ENCODE assay signal across 30 cellular contexts in the genomic region with DNA sequence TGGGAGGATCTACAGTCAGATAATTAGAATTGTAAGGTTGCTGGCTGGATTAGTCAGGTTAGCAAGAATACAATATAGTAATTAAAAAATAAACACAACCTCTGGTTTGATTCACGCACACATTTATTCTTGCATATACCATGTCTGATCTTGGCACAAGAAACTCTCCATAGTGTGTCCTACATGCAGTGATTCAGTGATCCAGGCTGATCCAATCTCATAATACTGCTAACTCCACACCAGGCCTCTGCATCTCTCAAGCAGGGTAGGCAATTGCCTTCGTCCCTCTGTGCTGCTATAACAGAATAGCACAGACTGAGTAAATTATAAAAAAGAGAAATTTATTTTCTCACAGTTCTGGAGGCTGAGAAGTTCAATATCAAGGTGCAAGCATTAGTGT.
"Had no signal": no experiment of that assay in that cellular context is flagged by ENCODE, and none has a peak within 500 bp of the region (broad histone marks: within the 10 kb centered on the region; RNA-seq: fewer than 3 reads in every experiment).

No MANE protein-coding gene starts in this region.

- H2AFZ ChIP-seq: hepatocyte had no signal

- H3K4me3 ChIP-seq: adrenal gland, ascending aorta, breast epithelium, cardiac muscle cell, coronary artery, dorsolateral prefrontal cortex, esophagus muscularis mucosa, gastrocnemius medialis, heart right ventricle, hepatocyte had no signal

- H3K79me2 ChIP-seq: hepatocyte had no signal

- H3K4me2 ChIP-seq: hepatocyte had no signal

- H3K36me3 ChIP-seq: adrenal gland, ascending aorta, breast epithelium, cardiac muscle cell, esophagus muscularis mucosa, gastrocnemius medialis, heart right ventricle had no signal

- H3K9me3 ChIP-seq: adrenal gland, ascending aorta, breast epithelium, esophagus muscularis mucosa, gastrocnemius medialis had no signal

- ATAC-seq: activated CD4-positive, alpha-beta T cell treated with anti-CD3 and anti-CD28 coated beads for 36 hours; activated CD8-positive, alpha-beta memory T cell treated with anti-CD3 and anti-CD28 coated beads, Interleukin-2, amount 10 ng/mL, durations not matched to agents 7 days and 5 days; activated CD8-positive, alpha-beta T cell treated with anti-CD3 and anti-CD28 coated beads, Interleukin-2, amount 10 ng/mL, durations not matched to agents 7 days and 5 days; activated naive CD8-positive, alpha-beta T cell treated with anti-CD3 and anti-CD28 coated beads, Interleukin-2, amount 50 U/mL, for 24 hours; foreskin keratinocyte; gastrocnemius medialis; heart right ventricle; T-helper 17 cell had no signal

- H3K27me3 ChIP-seq: adrenal gland, ascending aorta, breast epithelium, cardiac muscle cell, dorsolateral prefrontal cortex, esophagus muscularis mucosa, foreskin keratinocyte, gastrocnemius medialis, heart right ventricle, hepatocyte had no signal

- H3K4me1 ChIP-seq: adrenal gland, ascending aorta, breast epithelium, foreskin keratinocyte, gastrocnemius medialis, heart right ventricle had no signal

- H3K27ac ChIP-seq: adrenal gland, ascending aorta, breast epithelium, cardiac muscle cell, coronary artery, esophagus muscularis mucosa, foreskin keratinocyte, gastrocnemius medialis, heart right ventricle, hepatocyte had no signal

- DNase-seq: activated CD4-positive, alpha-beta memory T cell treated with anti-CD3 and anti-CD28 coated beads for 36 hours; activated CD4-positive, alpha-beta T cell treated with anti-CD3 and anti-CD28 coated beads for 36 hours; activated CD4-positive, alpha-beta T cell treated with anti-CD3 and anti-CD28 coated beads, Interleukin-2, amount 10 ng/mL, durations not matched to agents 24 days and 14 days; activated CD4-positive, CD25-positive, alpha-beta regulatory T cell; activated CD4-positive, CD25-positive, alpha-beta regulatory T cell treated with anti-CD3 and anti-CD28 coated beads, Interleukin-2, amount 50 U/mL, for 72 hours; activated CD8-positive, alpha-beta memory T cell treated with anti-CD3 and anti-CD28 coated beads, Interleukin-2, amount 10 ng/mL, durations not matched to agents 7 days and 5 days; activated CD8-positive, alpha-beta memory T cell treated with anti-CD3 and anti-CD28 coated beads, Interleukin-2, amount 50 U/mL, for 4 hours; activated CD8-positive, alpha-beta T cell treated with anti-CD3 and anti-CD28 coated beads, Interleukin-2, amount 10 ng/mL, durations not matched to agents 7 days and 5 days; activated effector memory CD4-positive, alpha-beta T cell treated with anti-CD3 and anti-CD28 coated beads, Interleukin-2, amount 50 U/mL, for 16 hours; activated naive CD4-positive, alpha-beta T cell treated with anti-CD3 and anti-CD28 coated beads for 36 hours; activated naive CD8-positive, alpha-beta T cell treated with anti-CD3 and anti-CD28 coated beads for 36 hours; activated naive CD8-positive, alpha-beta T cell treated with anti-CD3 and anti-CD28 coated beads, Interleukin-2, amount 50 U/mL, for 24 hours; activated T-cell treated with anti-CD3 and anti-CD28 coated beads, Interleukin-2, amount 50 U/mL, for 1 hour; activated T-cell treated with anti-CD3 and anti-CD28 coated beads, Interleukin-2, amount 50 U/mL, for 48 hours; adrenal gland; amygdala; dorsolateral prefrontal cortex; effector memory CD4-positive, alpha-beta T cell; endodermal cell; foreskin keratinocyte; gastrocnemius medialis; heart right ventricle; T-helper 17 cell; T1000 had no signal
